ENCODE assay signal across 1 cellular context in the genomic region with DNA sequence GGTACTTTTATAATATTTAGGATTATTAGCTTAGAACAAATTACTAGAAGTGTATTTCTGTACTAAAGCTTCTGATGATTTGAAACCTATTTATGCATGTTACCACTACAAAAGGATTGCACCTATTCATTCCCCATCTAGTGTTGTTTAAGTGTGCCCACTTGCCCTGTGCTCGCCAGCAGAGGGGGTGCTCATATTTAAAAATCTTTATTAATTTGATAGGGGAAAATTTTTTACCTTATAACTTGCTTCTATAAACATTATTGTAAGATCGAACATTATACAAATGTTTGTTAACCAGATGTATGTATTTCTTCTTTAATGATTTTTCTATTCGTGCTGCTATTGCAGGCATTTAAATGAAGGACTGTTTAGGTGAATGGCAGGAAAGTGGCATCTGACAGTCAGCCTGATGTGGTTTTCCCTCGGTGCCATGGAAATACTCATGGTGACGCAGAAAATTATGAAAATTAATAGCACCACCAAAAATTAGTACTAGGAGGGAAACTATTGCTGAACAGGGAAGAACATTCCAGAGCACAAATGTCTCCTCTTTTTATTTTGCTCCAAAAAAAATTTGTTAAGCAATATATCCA.
TF ChIP-seq lines count a peak whose summit lies in the region.

No MANE protein-coding gene starts in this region.

TF ChIP-seq in HepG2, 621 proteins besides CTCF, POLR2A, EP300 and RAD21:
- TF ChIP-seq KLF6 (CRISPR knock-in tag; IDR thresholded peaks at IDR 0.05): no peak
- TF ChIP-seq, protein P1, sequence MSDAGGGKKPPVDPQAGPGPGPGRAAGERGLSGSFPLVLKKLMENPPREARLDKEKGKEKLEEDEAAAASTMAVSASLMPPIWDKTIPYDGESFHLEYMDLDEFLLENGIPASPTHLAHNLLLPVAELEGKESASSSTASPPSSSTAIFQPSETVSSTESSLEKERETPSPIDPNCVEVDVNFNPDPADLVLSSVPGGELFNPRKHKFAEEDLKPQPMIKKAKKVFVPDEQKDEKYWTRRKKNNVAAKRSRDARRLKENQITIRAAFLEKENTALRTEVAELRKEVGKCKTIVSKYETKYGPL (CRISPR knock-in tag; IDR thresholded peaks at IDR 0.05): no peak
- no peak for TF ChIP-seq NFKB2 (CRISPR knock-in tag; IDR thresholded peaks at IDR 0.05; ENCODE audit: borderline replicate concordance)
- TF ChIP-seq, protein P2, sequence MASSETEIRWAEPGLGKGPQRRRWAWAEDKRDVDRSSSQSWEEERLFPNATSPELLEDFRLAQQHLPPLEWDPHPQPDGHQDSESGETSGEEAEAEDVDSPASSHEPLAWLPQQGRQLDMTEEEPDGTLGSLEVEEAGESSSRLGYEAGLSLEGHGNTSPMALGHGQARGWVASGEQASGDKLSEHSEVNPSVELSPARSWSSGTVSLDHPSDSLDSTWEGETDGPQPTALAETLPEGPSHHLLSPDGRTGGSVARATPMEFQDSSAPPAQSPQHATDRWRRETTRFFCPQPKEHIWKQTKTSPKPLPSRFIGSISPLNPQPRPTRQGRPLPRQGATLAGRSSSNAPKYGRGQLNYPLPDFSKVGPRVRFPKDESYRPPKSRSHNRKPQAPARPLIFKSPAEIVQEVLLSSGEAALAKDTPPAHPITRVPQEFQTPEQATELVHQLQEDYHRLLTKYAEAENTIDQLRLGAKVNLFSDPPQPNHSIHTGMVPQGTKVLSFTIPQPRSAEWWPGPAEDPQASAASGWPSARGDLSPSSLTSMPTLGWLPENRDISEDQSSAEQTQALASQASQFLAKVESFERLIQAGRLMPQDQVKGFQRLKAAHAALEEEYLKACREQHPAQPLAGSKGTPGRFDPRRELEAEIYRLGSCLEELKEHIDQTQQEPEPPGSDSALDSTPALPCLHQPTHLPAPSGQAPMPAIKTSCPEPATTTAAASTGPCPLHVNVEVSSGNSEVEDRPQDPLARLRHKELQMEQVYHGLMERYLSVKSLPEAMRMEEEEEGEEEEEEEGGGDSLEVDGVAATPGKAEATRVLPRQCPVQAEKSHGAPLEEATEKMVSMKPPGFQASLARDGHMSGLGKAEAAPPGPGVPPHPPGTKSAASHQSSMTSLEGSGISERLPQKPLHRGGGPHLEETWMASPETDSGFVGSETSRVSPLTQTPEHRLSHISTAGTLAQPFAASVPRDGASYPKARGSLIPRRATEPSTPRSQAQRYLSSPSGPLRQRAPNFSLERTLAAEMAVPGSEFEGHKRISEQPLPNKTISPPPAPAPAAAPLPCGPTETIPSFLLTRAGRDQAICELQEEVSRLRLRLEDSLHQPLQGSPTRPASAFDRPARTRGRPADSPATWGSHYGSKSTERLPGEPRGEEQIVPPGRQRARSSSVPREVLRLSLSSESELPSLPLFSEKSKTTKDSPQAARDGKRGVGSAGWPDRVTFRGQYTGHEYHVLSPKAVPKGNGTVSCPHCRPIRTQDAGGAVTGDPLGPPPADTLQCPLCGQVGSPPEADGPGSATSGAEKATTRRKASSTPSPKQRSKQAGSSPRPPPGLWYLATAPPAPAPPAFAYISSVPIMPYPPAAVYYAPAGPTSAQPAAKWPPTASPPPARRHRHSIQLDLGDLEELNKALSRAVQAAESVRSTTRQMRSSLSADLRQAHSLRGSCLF (CRISPR knock-in tag; IDR thresholded peaks at IDR 0.05; ENCODE audit: borderline replicate concordance): no peak
- no peak for TF ChIP-seq ZNF468 (CRISPR knock-in tag; IDR thresholded peaks at IDR 0.05)
- TF ChIP-seq GTF2F1 (IDR thresholded peaks at IDR 0.05; ENCODE audit: low read length): no peak
- TF ChIP-seq PHF21A (CRISPR knock-in tag; IDR thresholded peaks at IDR 0.05): no peak
- no peak for TF ChIP-seq RXRB (CRISPR knock-in tag; IDR thresholded peaks at IDR 0.05; ENCODE audit: borderline replicate concordance)
- no peak for TF ChIP-seq MIXL1 (CRISPR knock-in tag; IDR thresholded peaks at IDR 0.05)
- TF ChIP-seq ZMYM3 (CRISPR knock-in tag; IDR thresholded peaks at IDR 0.05): no peak
TF ChIP-seq in HepG2: peak in this region for 0.
